In genomic region chr13:20058476-20058875, GRCh38 we compare ENCODE assay signal across 24 cellular contexts.
"Had no signal": no experiment of that assay in that cellular context is flagged by ENCODE, and none has a peak within 500 bp of the region (broad histone marks: within the 10 kb centered on the region; RNA-seq: fewer than 3 reads in every experiment).

No MANE protein-coding gene starts in this region.

- ATAC-seq: heart right ventricle; left cardiac atrium; left lung; naive thymus-derived CD4-positive, alpha-beta T cell; right cardiac atrium; stimulated activated memory B cell treated with anti-CD40 and anti-IgM and Interleukin-4, amounts not matched to agents 10 μg/mL and 1 μg/mL and 100 μg/mL, for 72 hours had no signal

- H3K4me3 Mint-ChIP-seq: naive thymus-derived CD4-positive, alpha-beta T cell; nephron; neural progenitor cell; stimulated activated memory B cell treated with anti-CD40 and anti-IgM and Interleukin-4, amounts not matched to agents 10 μg/mL and 1 μg/mL and 100 μg/mL, for 72 hours; stimulated activated naive CD8-positive, alpha-beta T cell treated with anti-CD3 and anti-CD28 coated beads, Interleukin-15, Interleukin-2, amounts not matched to agents 100 ng/mL and 50 ng/mL, for 24 hours had no signal

- H3K27ac Mint-ChIP-seq: nephron; neural progenitor cell; progenitor cell of endocrine pancreas; stimulated activated memory B cell treated with anti-CD40 and anti-IgM and Interleukin-4, amounts not matched to agents 10 μg/mL and 1 μg/mL and 100 μg/mL, for 72 hours; stimulated activated naive CD8-positive, alpha-beta T cell treated with anti-CD3 and anti-CD28 coated beads, Interleukin-15, Interleukin-2, amounts not matched to agents 100 ng/mL and 50 ng/mL, for 24 hours had no signal

- H3K27ac ChIP-seq: dorsolateral prefrontal cortex, esophagus squamous epithelium, heart right ventricle, left lung, neural progenitor cell, parathyroid adenoma, sigmoid colon, thoracic aorta, tibial nerve had no signal

- DNase-seq: dorsolateral prefrontal cortex; effector CD4-positive, alpha-beta T cell; esophagus squamous epithelium; foreskin melanocyte; glutamatergic neuron; heart right ventricle; hippocampal formation; left cardiac atrium; left lung; mammary epithelial cell; mesendoderm; midbrain; naive thymus-derived CD4-positive, alpha-beta T cell; right cardiac atrium; sigmoid colon; stimulated activated CD4-positive, alpha-beta T cell treated with anti-CD3 and anti-CD28 coated beads, Interleukin-4, amount 100 ng/mL, for 4 hours had no signal

- H3K27me3 Mint-ChIP-seq: naive thymus-derived CD4-positive, alpha-beta T cell; progenitor cell of endocrine pancreas; stimulated activated memory B cell treated with anti-CD40 and anti-IgM and Interleukin-4, amounts not matched to agents 10 μg/mL and 1 μg/mL and 100 μg/mL, for 72 hours; stimulated activated naive CD8-positive, alpha-beta T cell treated with anti-CD3 and anti-CD28 coated beads, Interleukin-15, Interleukin-2, amounts not matched to agents 100 ng/mL and 50 ng/mL, for 24 hours had no signal

- H3K4me3 ChIP-seq: dorsolateral prefrontal cortex, esophagus squamous epithelium, heart right ventricle, left lung, neural progenitor cell, sigmoid colon, thoracic aorta, tibial nerve had no signal

- H3K4me1 Mint-ChIP-seq: neural progenitor cell; stimulated activated memory B cell treated with anti-CD40 and anti-IgM and Interleukin-4, amounts not matched to agents 10 μg/mL and 1 μg/mL and 100 μg/mL, for 72 hours had no signal

- H3K27me3 ChIP-seq: dorsolateral prefrontal cortex, esophagus squamous epithelium, heart right ventricle, left lung, neural progenitor cell, sigmoid colon, tibial nerve had no signal

- H3K4me1 ChIP-seq: left lung, neural progenitor cell, parathyroid adenoma, sigmoid colon had no signal

- H3K9me3 ChIP-seq: esophagus squamous epithelium, heart right ventricle, left lung, sigmoid colon, thoracic aorta, tibial nerve had no signal

- H3K9ac ChIP-seq: neural progenitor cell, parathyroid adenoma had no signal

- H3K9me3 Mint-ChIP-seq: naive thymus-derived CD4-positive, alpha-beta T cell; nephron; neural progenitor cell; stimulated activated memory B cell treated with anti-CD40 and anti-IgM and Interleukin-4, amounts not matched to agents 10 μg/mL and 1 μg/mL and 100 μg/mL, for 72 hours; stimulated activated naive CD8-positive, alpha-beta T cell treated with anti-CD3 and anti-CD28 coated beads, Interleukin-15, Interleukin-2, amounts not matched to agents 100 ng/mL and 50 ng/mL, for 24 hours had no signal
